In the genomic region with DNA sequence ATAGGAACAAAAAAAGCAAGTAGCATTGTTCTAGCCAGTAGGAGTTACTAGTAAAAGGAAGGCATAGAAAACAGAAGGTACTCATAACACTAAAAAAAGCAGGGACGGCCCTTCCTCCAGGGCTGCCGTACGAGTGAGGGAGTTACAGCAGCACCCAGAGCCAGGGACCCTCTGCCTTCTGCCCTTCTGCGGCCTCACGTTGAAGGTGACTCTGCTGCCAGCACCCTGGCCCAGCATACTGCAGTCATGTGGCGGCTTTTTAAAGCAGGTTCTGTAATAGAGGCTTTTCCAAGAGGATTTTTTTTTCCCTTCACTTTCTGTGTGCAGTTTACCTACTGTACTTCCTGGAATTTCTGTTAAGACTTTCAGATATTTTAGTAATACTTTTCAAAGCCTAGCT, we compare ENCODE assay signal across 1 cellular context.
TF ChIP-seq lines count a peak whose summit lies in the region.

No MANE protein-coding gene starts in this region.

TF ChIP-seq in GM23338, 12 proteins besides CTCF, POLR2A, EP300 and RAD21 (continued from another document):
- TF ChIP-seq, protein P1, sequence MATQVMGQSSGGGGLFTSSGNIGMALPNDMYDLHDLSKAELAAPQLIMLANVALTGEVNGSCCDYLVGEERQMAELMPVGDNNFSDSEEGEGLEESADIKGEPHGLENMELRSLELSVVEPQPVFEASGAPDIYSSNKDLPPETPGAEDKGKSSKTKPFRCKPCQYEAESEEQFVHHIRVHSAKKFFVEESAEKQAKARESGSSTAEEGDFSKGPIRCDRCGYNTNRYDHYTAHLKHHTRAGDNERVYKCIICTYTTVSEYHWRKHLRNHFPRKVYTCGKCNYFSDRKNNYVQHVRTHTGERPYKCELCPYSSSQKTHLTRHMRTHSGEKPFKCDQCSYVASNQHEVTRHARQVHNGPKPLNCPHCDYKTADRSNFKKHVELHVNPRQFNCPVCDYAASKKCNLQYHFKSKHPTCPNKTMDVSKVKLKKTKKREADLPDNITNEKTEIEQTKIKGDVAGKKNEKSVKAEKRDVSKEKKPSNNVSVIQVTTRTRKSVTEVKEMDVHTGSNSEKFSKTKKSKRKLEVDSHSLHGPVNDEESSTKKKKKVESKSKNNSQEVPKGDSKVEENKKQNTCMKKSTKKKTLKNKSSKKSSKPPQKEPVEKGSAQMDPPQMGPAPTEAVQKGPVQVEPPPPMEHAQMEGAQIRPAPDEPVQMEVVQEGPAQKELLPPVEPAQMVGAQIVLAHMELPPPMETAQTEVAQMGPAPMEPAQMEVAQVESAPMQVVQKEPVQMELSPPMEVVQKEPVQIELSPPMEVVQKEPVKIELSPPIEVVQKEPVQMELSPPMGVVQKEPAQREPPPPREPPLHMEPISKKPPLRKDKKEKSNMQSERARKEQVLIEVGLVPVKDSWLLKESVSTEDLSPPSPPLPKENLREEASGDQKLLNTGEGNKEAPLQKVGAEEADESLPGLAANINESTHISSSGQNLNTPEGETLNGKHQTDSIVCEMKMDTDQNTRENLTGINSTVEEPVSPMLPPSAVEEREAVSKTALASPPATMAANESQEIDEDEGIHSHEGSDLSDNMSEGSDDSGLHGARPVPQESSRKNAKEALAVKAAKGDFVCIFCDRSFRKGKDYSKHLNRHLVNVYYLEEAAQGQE (IDR thresholded peaks at IDR 0.05; ENCODE audit: unreplicated experiment): no peak
- TF ChIP-seq STAT1 (IDR thresholded peaks at IDR 0.05; ENCODE audit: unreplicated experiment): no peak
- TF ChIP-seq, protein P2, sequence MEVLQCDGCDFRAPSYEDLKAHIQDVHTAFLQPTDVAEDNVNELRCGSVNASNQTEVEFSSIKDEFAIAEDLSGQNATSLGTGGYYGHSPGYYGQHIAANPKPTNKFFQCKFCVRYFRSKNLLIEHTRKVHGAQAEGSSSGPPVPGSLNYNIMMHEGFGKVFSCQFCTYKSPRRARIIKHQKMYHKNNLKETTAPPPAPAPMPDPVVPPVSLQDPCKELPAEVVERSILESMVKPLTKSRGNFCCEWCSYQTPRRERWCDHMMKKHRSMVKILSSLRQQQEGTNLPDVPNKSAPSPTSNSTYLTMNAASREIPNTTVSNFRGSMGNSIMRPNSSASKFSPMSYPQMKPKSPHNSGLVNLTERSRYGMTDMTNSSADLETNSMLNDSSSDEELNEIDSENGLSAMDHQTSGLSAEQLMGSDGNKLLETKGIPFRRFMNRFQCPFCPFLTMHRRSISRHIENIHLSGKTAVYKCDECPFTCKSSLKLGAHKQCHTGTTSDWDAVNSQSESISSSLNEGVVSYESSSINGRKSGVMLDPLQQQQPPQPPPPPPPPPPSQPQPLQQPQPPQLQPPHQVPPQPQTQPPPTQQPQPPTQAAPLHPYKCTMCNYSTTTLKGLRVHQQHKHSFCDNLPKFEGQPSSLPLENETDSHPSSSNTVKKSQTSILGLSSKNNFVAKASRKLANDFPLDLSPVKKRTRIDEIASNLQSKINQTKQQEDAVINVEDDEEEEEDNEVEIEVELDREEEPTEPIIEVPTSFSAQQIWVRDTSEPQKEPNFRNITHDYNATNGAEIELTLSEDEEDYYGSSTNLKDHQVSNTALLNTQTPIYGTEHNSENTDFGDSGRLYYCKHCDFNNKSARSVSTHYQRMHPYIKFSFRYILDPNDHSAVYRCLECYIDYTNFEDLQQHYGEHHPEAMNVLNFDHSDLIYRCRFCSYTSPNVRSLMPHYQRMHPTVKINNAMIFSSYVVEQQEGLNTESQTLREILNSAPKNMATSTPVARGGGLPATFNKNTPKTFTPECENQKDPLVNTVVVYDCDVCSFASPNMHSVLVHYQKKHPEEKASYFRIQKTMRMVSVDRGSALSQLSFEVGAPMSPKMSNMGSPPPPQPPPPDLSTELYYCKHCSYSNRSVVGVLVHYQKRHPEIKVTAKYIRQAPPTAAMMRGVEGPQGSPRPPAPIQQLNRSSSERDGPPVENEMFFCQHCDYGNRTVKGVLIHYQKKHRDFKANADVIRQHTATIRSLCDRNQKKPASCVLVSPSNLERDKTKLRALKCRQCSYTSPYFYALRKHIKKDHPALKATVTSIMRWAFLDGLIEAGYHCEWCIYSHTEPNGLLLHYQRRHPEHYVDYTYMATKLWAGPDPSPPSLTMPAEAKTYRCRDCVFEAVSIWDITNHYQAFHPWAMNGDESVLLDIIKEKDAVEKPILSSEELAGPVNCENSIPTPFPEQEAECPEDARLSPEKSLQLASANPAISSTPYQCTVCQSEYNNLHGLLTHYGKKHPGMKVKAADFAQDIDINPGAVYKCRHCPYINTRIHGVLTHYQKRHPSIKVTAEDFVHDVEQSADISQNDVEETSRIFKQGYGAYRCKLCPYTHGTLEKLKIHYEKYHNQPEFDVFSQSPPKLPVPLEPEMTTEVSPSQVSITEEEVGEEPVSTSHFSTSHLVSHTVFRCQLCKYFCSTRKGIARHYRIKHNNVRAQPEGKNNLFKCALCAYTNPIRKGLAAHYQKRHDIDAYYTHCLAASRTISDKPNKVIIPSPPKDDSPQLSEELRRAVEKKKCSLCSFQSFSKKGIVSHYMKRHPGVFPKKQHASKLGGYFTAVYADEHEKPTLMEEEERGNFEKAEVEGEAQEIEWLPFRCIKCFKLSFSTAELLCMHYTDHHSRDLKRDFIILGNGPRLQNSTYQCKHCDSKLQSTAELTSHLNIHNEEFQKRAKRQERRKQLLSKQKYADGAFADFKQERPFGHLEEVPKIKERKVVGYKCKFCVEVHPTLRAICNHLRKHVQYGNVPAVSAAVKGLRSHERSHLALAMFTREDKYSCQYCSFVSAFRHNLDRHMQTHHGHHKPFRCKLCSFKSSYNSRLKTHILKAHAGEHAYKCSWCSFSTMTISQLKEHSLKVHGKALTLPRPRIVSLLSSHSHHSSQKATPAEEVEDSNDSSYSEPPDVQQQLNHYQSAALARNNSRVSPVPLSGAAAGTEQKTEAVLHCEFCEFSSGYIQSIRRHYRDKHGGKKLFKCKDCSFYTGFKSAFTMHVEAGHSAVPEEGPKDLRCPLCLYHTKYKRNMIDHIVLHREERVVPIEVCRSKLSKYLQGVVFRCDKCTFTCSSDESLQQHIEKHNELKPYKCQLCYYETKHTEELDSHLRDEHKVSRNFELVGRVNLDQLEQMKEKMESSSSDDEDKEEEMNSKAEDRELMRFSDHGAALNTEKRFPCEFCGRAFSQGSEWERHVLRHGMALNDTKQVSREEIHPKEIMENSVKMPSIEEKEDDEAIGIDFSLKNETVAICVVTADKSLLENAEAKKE (CRISPR knock-in tag; IDR thresholded peaks at IDR 0.05): no peak
- no peak for TF ChIP-seq CREB1 (CRISPR knock-in tag; IDR thresholded peaks at IDR 0.05; ENCODE audit: low read depth)
